In genomic region chr19:58345558-58345957, GRCh38 we compare ENCODE assay signal across 16 cellular contexts. TPM values are rescaled to one million over a fixed set of nuclear protein-coding genes. Genes with fewer than 3 reads are reported as not detected.
A peak's percentile ranks its signal among the peaks of the same experiment; 100 is the strongest.
DNase-seq lines count a peak whose midpoint lies in the region; ATAC-seq and TF ChIP-seq lines count a peak whose summit lies in the region.
"Had no signal": no experiment of that assay in that cellular context is flagged by ENCODE, and none has a peak within 500 bp of the region (broad histone marks: within the 10 kb centered on the region; RNA-seq: fewer than 3 reads in every experiment).

No MANE protein-coding gene starts in this region.

- H3K79me2 ChIP-seq in SK-N-SH (ENCODE audit: insufficient read depth), result peaks cover 66% of the 10 kb centered on the region
- H3K79me2 ChIP-seq in osteoblast (ENCODE audit: insufficient read depth, low read length), result no peaks in the 10 kb centered on the region

- no peak overlapping the region for H3K27ac ChIP-seq in SK-N-SH (ENCODE audit: low read depth in 2 of 2, low read length in 1 of 2)
- H3K27ac ChIP-seq in osteoblast (ENCODE audit: low read depth, low read length), result no peak overlapping the region
- H3K27ac ChIP-seq: 22Rv1, stomach, WERI-Rb-1 had no signal

- ATAC-seq in SK-N-SH treated with all-trans-retinoic acid at 6 μM for 48 hours (no peak), HG03520 (IDR thresholded peaks at IDR 0.05; ENCODE audit: unreplicated experiment) (no peak), GM19397 (IDR thresholded peaks at IDR 0.05; ENCODE audit: unreplicated experiment) (no peak)
- ATAC-seq: left lobe of liver, sciatic nerve had no signal

- H3K4me3 Mint-ChIP-seq in IgD-negative memory B cell, result peak overlapping the region in 3 of 4 donors; percentile 65 to 89 (median 82)
- H3K4me3 Mint-ChIP-seq in brain, result peak overlapping the region; percentile 92 to 98 (median 98)

- H3K4me1 ChIP-seq in SK-N-SH (ENCODE audit: control insufficient read depth in 1 of 2, insufficient read depth in 2 of 2, low read depth in 1 of 2, low read length in 1 of 2) (peaks cover 0 to 6% of the 10 kb centered on the region in 2 experiments; a peak in 2 of 4 replicates), osteoblast (ENCODE audit: insufficient read depth, low read length) (no peaks in the 10 kb centered on the region)

- no peaks in the 10 kb centered on the region for H4K20me1 ChIP-seq in SK-N-SH (ENCODE audit: insufficient read depth)
- H4K20me1 ChIP-seq in osteoblast (ENCODE audit: insufficient read depth, low read length), result no peaks in the 10 kb centered on the region

- no peaks in the 10 kb centered on the region for H3K9me2 ChIP-seq in SK-N-SH

- POLR2A ChIA-PET in SK-N-SH (lab: Yijun Ruan, JAX), result interaction anchor here (1.2 kb wide), 1 partner anchor 9 kb away, joined by 3 read pairs; no protein-coding TSS in a partner anchor

- no peaks in the 10 kb centered on the region for H3K9me3 ChIP-seq in SK-N-SH
- H3K9me3 ChIP-seq in osteoblast (ENCODE audit: low read depth, low read length), result no peaks in the 10 kb centered on the region

- H3K27me3 ChIP-seq in SK-N-SH (ENCODE audit: insufficient read depth) (no peaks in the 10 kb centered on the region), osteoblast (ENCODE audit: insufficient read depth, low read length) (peaks cover 27% of the 10 kb centered on the region)

- H3K27me3 Mint-ChIP-seq in IgD-negative memory B cell, result no peaks in the 10 kb centered on the region
- peaks cover 11% of the 10 kb centered on the region for H3K27me3 Mint-ChIP-seq in brain

- 86% methylated on average over 5 of the region's 5 CpGs for WGBS in SK-N-SH (ENCODE audit: low lambda C conversion rate)

- CTCF ChIA-PET in SK-N-SH (lab: Yijun Ruan, JAX), result interaction anchor here (0.8 to 2.0 kb wide), 3 partner anchors 15 to 17 kb away, joined by 3 to 7 read pairs (median 3); partner anchors contain the start of gene ZNF497

- no peak for TF ChIP-seq RAD21 in SK-N-SH (IDR thresholded peaks at IDR 0.05; ENCODE audit: low read length)

- TF ChIP-seq EP300 in SK-N-SH (IDR thresholded peaks at IDR 0.05; ENCODE audit: borderline replicate concordance in 1 of 2, low read depth in 1 of 2, low read length in 1 of 2), result no peak

- H2AFZ ChIP-seq in SK-N-SH (ENCODE audit: low read depth), result no peak overlapping the region
- no peak overlapping the region for H2AFZ ChIP-seq in osteoblast (ENCODE audit: low read length)

- H3K27ac Mint-ChIP-seq in IgD-negative memory B cell (peak overlapping the region in 1 of 3 donors; percentile 69), brain (peak overlapping the region; percentile 20 to 95 (median 83))

- no peak overlapping the region for H3K9ac ChIP-seq in SK-N-SH

- H3K4me3 ChIP-seq in SK-N-SH (ENCODE audit: low read depth in 2 of 2, low read length in 1 of 2), result no peak overlapping the region
- no peak overlapping the region for H3K4me3 ChIP-seq in osteoblast (ENCODE audit: insufficient read depth, low read length)
- H3K4me3 ChIP-seq: stomach had no signal

- peak overlapping the region; percentile 78; the same call in 1 of the 2 replicates for H3K4me2 ChIP-seq in SK-N-SH
- no peak overlapping the region for H3K4me2 ChIP-seq in osteoblast (ENCODE audit: insufficient read depth, low read length)

- H3K4me1 Mint-ChIP-seq in IgD-negative memory B cell (peaks cover 13 to 22% (median 19%) of the 10 kb centered on the region in 3 donors), brain (peaks cover 55% of the 10 kb centered on the region)

- H3K36me3 ChIP-seq in SK-N-SH (replicated peaks in 1 of 2; ENCODE audit: control insufficient read depth in 1 of 2, insufficient read depth in 2 of 2, low read length in 1 of 2) (peaks cover 12% of the 10 kb centered on the region in 2 experiments), osteoblast (ENCODE audit: insufficient read depth, low read length) (no peaks in the 10 kb centered on the region)

- TF ChIP-seq CTCF in SK-N-SH (IDR thresholded peaks at IDR 0.05) (no peak), brain (conservative IDR thresholded peaks at IDR 0.05) (no peak), osteoblast (IDR thresholded peaks at IDR 0.05; ENCODE audit: extremely low read depth, low read depth, low read length) (no peak)

- peaks cover 5% of the 10 kb centered on the region for H3F3A ChIP-seq in SK-N-SH (replicated peaks; ENCODE audit: insufficient read depth)

- DNase-seq in SK-N-SH, result no peak
- peak; percentile 74 for DNase-seq in osteoblast (ENCODE audit: insufficient read length, low spot score, missing footprints)
- DNase-seq in cerebellar cortex (ENCODE audit: low spot score), result no peak
- DNase-seq: activated effector memory CD4-positive, alpha-beta T cell treated with anti-CD3 and anti-CD28 coated beads, Interleukin-2, amount 50 U/mL, for 16 hours; Calu3; erythroblast; stomach; WERI-Rb-1 had no signal

- H3K36me3 Mint-ChIP-seq in IgD-negative memory B cell (peaks cover 10% of the 10 kb centered on the region), brain (peaks cover 48% of the 10 kb centered on the region)

- peaks cover 0 to 2% (median 0%) of the 10 kb centered on the region in 3 donors for H3K9me3 Mint-ChIP-seq in IgD-negative memory B cell
- peaks cover 0 to 3% (median 0%) of the 10 kb centered on the region in 5 experiments for H3K9me3 Mint-ChIP-seq in brain

TF ChIP-seq in SK-N-SH, 30 proteins besides CTCF, POLR2A, EP300 and RAD21 (continues in another document):
- no peak for TF ChIP-seq FOXM1 (IDR thresholded peaks at IDR 0.05; ENCODE audit: low read depth)
- no peak for TF ChIP-seq SMC3 (IDR thresholded peaks at IDR 0.05; ENCODE audit: low read depth, low read length)
- TF ChIP-seq SIN3A (IDR thresholded peaks at IDR 0.05; ENCODE audit: borderline replicate concordance, low read depth, low read length), result no peak
- TF ChIP-seq USF2 (IDR thresholded peaks at IDR 0.05; ENCODE audit: borderline replicate concordance, low read depth, low read length), result no peak
- no peak for TF ChIP-seq RFX5 (IDR thresholded peaks at IDR 0.05; ENCODE audit: low read length)
- no peak for TF ChIP-seq TEAD4 (IDR thresholded peaks at IDR 0.05; ENCODE audit: borderline replicate concordance, insufficient read depth)
- TF ChIP-seq GABPA (IDR thresholded peaks at IDR 0.05; ENCODE audit: low read depth), result no peak
- no peak for TF ChIP-seq MXI1 (IDR thresholded peaks at IDR 0.05; ENCODE audit: low read depth, low read length)

TF ChIP-seq in SK-N-SH treated with all-trans-retinoic acid at 6 μM for 48 hours, 23 proteins besides CTCF, POLR2A, EP300 and RAD21 (continues in another document):
- no peak for TF ChIP-seq ZNF70 (CRISPR knock-in tag; IDR thresholded peaks at IDR 0.05)
- no peak for TF ChIP-seq ESRRG (CRISPR knock-in tag; IDR thresholded peaks at IDR 0.05)
- no peak for TF ChIP-seq ARNTL (CRISPR knock-in tag; IDR thresholded peaks at IDR 0.05; ENCODE audit: borderline replicate concordance, low read depth)
- TF ChIP-seq CSDC2 (CRISPR knock-in tag; IDR thresholded peaks at IDR 0.05), result no peak
- TF ChIP-seq ISL1 (CRISPR knock-in tag; IDR thresholded peaks at IDR 0.05), result no peak
- no peak for TF ChIP-seq ZNF565 (CRISPR knock-in tag; conservative IDR thresholded peaks at IDR 0.05; ENCODE audit: low read depth)
- TF ChIP-seq ZNF8 (CRISPR knock-in tag; IDR thresholded peaks at IDR 0.05), result no peak
- TF ChIP-seq OSR1 (CRISPR knock-in tag; IDR thresholded peaks at IDR 0.05), result no peak

RNA-seq across cellular contexts. Expression of gene A1BG, which starts 7.7 kb away (rescaled TPM):
- polyA plus RNA-seq in SK-N-SH (2012; rRNA removed), result 61.4 and 62.6 TPM in 2 replicates
- polyA plus RNA-seq in SK-N-SH (2012; cell fraction: cytosol; rRNA removed), result 39.1 and 61.2 TPM in 2 replicates
- 23.3 and 58.0 TPM in 2 replicates for polyA plus RNA-seq in SK-N-SH (2012; cell fraction: nucleus; rRNA removed)
- polyA plus RNA-seq in IgD-negative memory B cell, result 70.2 TPM
- 27.1 TPM for polyA plus RNA-seq in brain (ENCODE audit: insufficient read depth, low read depth, low replicate concordance)
- 1.1 and 1.5 TPM in 2 replicates for total RNA-seq in osteoblast
- total RNA-seq: Calu3 had no signal

RNA-seq across cellular contexts. Expression of gene ZNF497, which starts 17.0 kb away (rescaled TPM):
- polyA plus RNA-seq in SK-N-SH (2012; rRNA removed), result 1.0 and 1.1 TPM in 2 replicates
- polyA plus RNA-seq in SK-N-SH (2012; cell fraction: cytosol; rRNA removed), result 0.30 and 0.45 TPM in 2 replicates
- 8.1 and 13.1 TPM in 2 replicates for polyA plus RNA-seq in SK-N-SH (2012; cell fraction: nucleus; rRNA removed)
- polyA plus RNA-seq in IgD-negative memory B cell, result 2.1 TPM
- 2.5 TPM for polyA plus RNA-seq in brain (ENCODE audit: insufficient read depth, low read depth, low replicate concordance)
- 1.2 and 1.4 TPM in 2 replicates for total RNA-seq in osteoblast

RNA-seq across cellular contexts. Expression of gene ZSCAN22, which starts 18.8 kb away (rescaled TPM):
- polyA plus RNA-seq in SK-N-SH (2012; rRNA removed) (2.3 and 2.9 TPM in 2 replicates), IgD-negative memory B cell (2.9 TPM), brain (ENCODE audit: insufficient read depth, low read depth, low replicate concordance) (1.4 TPM)
- polyA plus RNA-seq in SK-N-SH (2012; cell fraction: cytosol; rRNA removed), result 1.3 and 1.9 TPM in 2 replicates
- polyA plus RNA-seq in SK-N-SH (2012; cell fraction: nucleus; rRNA removed), result 2.1 and 3.3 TPM in 2 replicates
- total RNA-seq in osteoblast, result 2.5 and 3.5 TPM in 2 replicates

RNA-seq across cellular contexts. Expression of gene ZNF837, which starts 35.3 kb away (rescaled TPM):
- polyA plus RNA-seq in SK-N-SH (2012; rRNA removed) (1.2 and 1.6 TPM in 2 replicates), IgD-negative memory B cell (8.0 TPM), brain (ENCODE audit: insufficient read depth, low read depth, low replicate concordance) (1.4 TPM)
- polyA plus RNA-seq in SK-N-SH (2012; cell fraction: cytosol; rRNA removed), result 0.58 and 1.1 TPM in 2 replicates
- 2.2 and 3.3 TPM in 2 replicates for polyA plus RNA-seq in SK-N-SH (2012; cell fraction: nucleus; rRNA removed)
- total RNA-seq in osteoblast, result 4.4 and 4.7 TPM in 2 replicates

RNA-seq across cellular contexts. Expression of gene ERVK3-1, which starts 40.4 kb away (rescaled TPM):
- polyA plus RNA-seq in SK-N-SH (2012; rRNA removed) (69.4 and 85.3 TPM in 2 replicates), IgD-negative memory B cell (76.1 TPM), brain (ENCODE audit: insufficient read depth, low read depth, low replicate concordance) (40.0 TPM)
- 56.2 and 56.8 TPM in 2 replicates for polyA plus RNA-seq in SK-N-SH (2012; cell fraction: cytosol; rRNA removed)
- 168 and 172 TPM in 2 replicates for polyA plus RNA-seq in SK-N-SH (2012; cell fraction: nucleus; rRNA removed)
- total RNA-seq in osteoblast, result 23.9 and 29.3 TPM in 2 replicates
